Comparison of ENCODE assay signal across 9 cellular contexts in genomic region chr17:57874058-57874419, GRCh38. TPM values are rescaled to one million over a fixed set of nuclear protein-coding genes. Genes with fewer than 3 reads are reported as not detected.
A peak's percentile ranks its signal among the peaks of the same experiment; 100 is the strongest.
DNase-seq lines count a peak whose midpoint lies in the region; TF ChIP-seq lines count a peak whose summit lies in the region.
"Had no signal": no experiment of that assay in that cellular context is flagged by ENCODE, and none has a peak within 500 bp of the region (broad histone marks: within the 10 kb centered on the region; RNA-seq: fewer than 3 reads in every experiment).

No MANE protein-coding gene starts in this region.

- intact Hi-C loops in ovary (cut with DNase I) = loop anchor here in 1 of 4 donors (5.0 kb wide), 1 partner anchor 78 kb away; no protein-coding TSS in a partner anchor

- peaks cover 0 to 9% (median 0%) of the 10 kb centered on the region in 11 experiments; a peak in 1 of 22 replicates for H3K27me3 ChIP-seq in BLaER1 treated with 17β-estradiol and CSF1 and Interleukin-3, amounts not matched to agents 10 nM and 100 nM
- no peaks in the 10 kb centered on the region for H3K27me3 ChIP-seq in SJCRH30
- no peaks in the 10 kb centered on the region for H3K27me3 ChIP-seq in esophagus (ENCODE audit: control insufficient read depth in 1 of 2, insufficient read depth in 2 of 2, low read length in 2 of 2)
- H3K27me3 ChIP-seq in ovary = no peaks in the 10 kb centered on the region

- H3K4me1 ChIP-seq in BLaER1 treated with 17β-estradiol and CSF1 and Interleukin-3, amounts not matched to agents 10 nM and 100 nM = peaks cover 88 to 100% (median 99%) of the 10 kb centered on the region in 10 experiments
- H3K4me1 ChIP-seq in SJCRH30 = peaks cover 56% of the 10 kb centered on the region
- peaks cover 16% of the 10 kb centered on the region in 2 donors for H3K4me1 ChIP-seq in esophagus (ENCODE audit: control insufficient read depth in 2 of 2, insufficient read depth in 2 of 2, low read length in 1 of 2)
- peaks cover 25% of the 10 kb centered on the region for H3K4me1 ChIP-seq in ovary (ENCODE audit: insufficient read depth)

- no peak for TF ChIP-seq CTCF in ovary (IDR thresholded peaks at IDR 0.05)

- no peak for TF ChIP-seq POLR2A in ovary (IDR thresholded peaks at IDR 0.05)

- H3K36me3 ChIP-seq in BLaER1 treated with 17β-estradiol and CSF1 and Interleukin-3, amounts not matched to agents 10 nM and 100 nM = peaks cover 0 to 12% (median 0%) of the 10 kb centered on the region in 11 experiments; a peak in 2 of 22 replicates
- H3K36me3 ChIP-seq in SJCRH30 (peaks cover 2% of the 10 kb centered on the region; the same call in 1 of the 2 replicates), esophagus (ENCODE audit: control insufficient read depth in 2 of 2, insufficient read depth in 2 of 2, low read length in 1 of 2) (peaks cover 4 to 22% of the 10 kb centered on the region in 2 donors), ovary (no peaks in the 10 kb centered on the region)

- peaks cover 0 to 59% (median 0%) of the 10 kb centered on the region in 11 experiments; a peak in 6 of 22 replicates for H4K20me1 ChIP-seq in BLaER1 treated with 17β-estradiol and CSF1 and Interleukin-3, amounts not matched to agents 10 nM and 100 nM

- no peaks in the 10 kb centered on the region for H3K9me3 ChIP-seq in BLaER1 treated with 17β-estradiol and CSF1 and Interleukin-3, amounts not matched to agents 10 nM and 100 nM (replicated peaks in 1 of 11)
- H3K9me3 ChIP-seq in SJCRH30 (replicated peaks) (no peaks in the 10 kb centered on the region), esophagus (ENCODE audit: control insufficient read depth in 2 of 2, insufficient read depth in 1 of 2, low read depth in 1 of 2, low read length in 1 of 2) (no peaks in the 10 kb centered on the region), ovary (no peaks in the 10 kb centered on the region)

- peak overlapping the region; percentile 47 to 88 (median 75); a peak in 21 of 22 replicates for H3K9ac ChIP-seq in BLaER1 treated with 17β-estradiol and CSF1 and Interleukin-3, amounts not matched to agents 10 nM and 100 nM

- 68 to 79% methylated on average over 7 of the region's 7 CpGs for WGBS in esophagus, 2 donors
- WGBS in ovary, 3 donors = 31 to 32% (median 31%) methylated on average over 7 of the region's 7 CpGs

- DNase-seq in SJCRH30 = no peak
- DNase-seq in ovary = no peak
- no peak for DNase-seq in NCI-H1105 (lab: John Stamatoyannopoulos, UW)
- no peak for DNase-seq in NCI-H187 (lab: John Stamatoyannopoulos, UW)
- no peak for DNase-seq in NCI-H2029 (lab: John Stamatoyannopoulos, UW)
- DNase-seq in stimulated activated CD4-positive, alpha-beta T cell treated with anti-CD3 and anti-CD28 coated beads, Interleukin-4, amount 100 ng/mL, for 4 hours = no peak

- no peak for TF ChIP-seq EP300 in ovary (IDR thresholded peaks at IDR 0.05)

- H3K4me3 ChIP-seq in BLaER1 treated with 17β-estradiol and CSF1 and Interleukin-3, amounts not matched to agents 10 nM and 100 nM = peak overlapping the region in 9 of 10 experiments; percentile 2 to 56 (median 37); a peak in 13 of 20 replicates
- H3K4me3 ChIP-seq in SJCRH30 (peak overlapping the region; percentile 36), esophagus (ENCODE audit: low read depth in 1 of 2, low read length in 2 of 2) (no peak overlapping the region), ovary (peak overlapping the region; percentile 23)

- H3K4me2 ChIP-seq in BLaER1 treated with 17β-estradiol and CSF1 and Interleukin-3, amounts not matched to agents 10 nM and 100 nM = peak overlapping the region; percentile 91 to 100 (median 99)

- peak overlapping the region in 10 of 11 experiments; percentile 26 to 97 (median 92); a peak in 20 of 22 replicates for H3K27ac ChIP-seq in BLaER1 treated with 17β-estradiol and CSF1 and Interleukin-3, amounts not matched to agents 10 nM and 100 nM
- H3K27ac ChIP-seq in SJCRH30 = peak overlapping the region; percentile 97
- H3K27ac ChIP-seq in esophagus (ENCODE audit: low read depth in 2 of 2, low read length in 1 of 2) = peak overlapping the region; percentile 76 to 85
- peak overlapping the region in 1 of 2 donors; percentile 78 for H3K27ac ChIP-seq in ovary
- H3K27ac ChIP-seq: VCaP had no signal

RNA-seq across cellular contexts. Expression of gene MRPS23, which starts 24.2 kb away (rescaled TPM):
- 28.4 and 36.5 TPM in 2 replicates for total RNA-seq in SJCRH30 (2014; rRNA removed; shearing (Covaris generic))
- polyA plus RNA-seq in esophagus = 10 to 100 TPM in 1 of 2 donors, 1 to 10 TPM in 1; 6.5 to 29.2 TPM
- 10 to 100 TPM; 12.2 to 37.9 (median 31.2) TPM for total RNA-seq in ovary
- polyA plus RNA-seq in ovary = 10 to 100 TPM; 23.4 to 26.2 TPM

Comparison
In these comparisons a context has a peak if more than half of its experiments do, and no peak if none do; other contexts are left out.
1. H3K4me3 ChIP-seq: peak in BLaER1 treated with 17β-estradiol and CSF1 and Interleukin-3, amounts not matched to agents 10 nM and 100 nM (9 of 10), SJCRH30 (single experiment) and ovary (single experiment); none in esophagus (0 of 2).